In the genomic region with DNA sequence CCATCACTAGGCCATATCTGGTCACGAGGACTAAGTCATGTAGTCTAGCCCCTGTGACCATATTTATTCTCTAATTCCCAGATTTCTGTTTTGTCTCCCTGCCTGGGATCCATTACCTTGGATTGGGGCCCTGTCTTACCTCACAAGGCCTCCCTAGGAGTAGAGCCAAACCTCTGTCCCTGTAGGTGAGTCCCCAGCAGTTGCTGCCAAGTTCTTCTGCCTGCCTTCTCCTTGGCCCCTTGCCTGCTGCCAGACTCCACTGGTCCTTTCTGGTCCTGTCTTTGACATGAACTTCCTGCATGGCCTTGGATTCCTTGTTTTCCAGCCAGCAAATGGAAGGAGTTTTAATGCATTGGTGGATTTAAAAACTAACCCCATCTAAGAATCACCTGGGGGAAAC, we compare ENCODE assay signal across 23 cellular contexts. TPM values are rescaled to one million over a fixed set of nuclear protein-coding genes. Genes with fewer than 3 reads are reported as not detected.
"Had no signal": no experiment of that assay in that cellular context is flagged by ENCODE, and none has a peak within 500 bp of the region (broad histone marks: within the 10 kb centered on the region; RNA-seq: fewer than 3 reads in every experiment).

No MANE protein-coding gene starts in this region.

- H3K4me3 ChIP-seq: MG63, PC-9, Peyer's patch, SJCRH30 had no signal

- H3K4me1 ChIP-seq: Peyer's patch, SJCRH30 had no signal

- H3K36me3 ChIP-seq: MG63, Peyer's patch, SJCRH30 had no signal

- H3K4me2 ChIP-seq: PC-9 had no signal

- ATAC-seq: HepG2, Right ventricle myocardium inferior, SK-N-SH treated with all-trans-retinoic acid at 6 μM for 48 hours had no signal

- H3K27ac ChIP-seq: PC-9, Peyer's patch, SJCRH30 had no signal

- DNase-seq: IMR-90; Karpas-422; KG1; MG63; NCI-H1092; NCI-H1105 treated with DMSO at 0.1 percent for 48 hours; NCI-H1417 treated with DMSO at 0.1 percent for 48 hours; NCI-H146; NCI-H1694 treated with DMSO at 0.1 percent for 48 hours; NCI-H1930; NCI-H2171 treated with DMSO at 0.1 percent for 48 hours; NCI-H2227 treated with DMSO at 0.1 percent for 48 hours; NCI-H524; NCI-H526 treated with DMSO at 0.1 percent for 48 hours; NCI-H748 treated with DMSO at 0.1 percent for 48 hours; NK-92 treated with Interleukin-12 subunit alpha and Interleukin-12 subunit beta, amount 100 ng/mL, for 24 hours; PC-9; Peyer's patch; SHP77 treated with DMSO at 0.1 percent for 48 hours; SJCRH30 had no signal

- H3K27me3 ChIP-seq: MG63, Peyer's patch, SJCRH30 had no signal

- H3K9me3 ChIP-seq: MG63, Peyer's patch, SJCRH30 had no signal

- FAIRE-seq: HepG2 had no signal

- H2AFZ ChIP-seq: PC-9 had no signal

RNA-seq across cellular contexts. Expression of gene CADM1, which starts 35.6 kb away (rescaled TPM):
- total RNA-seq: PC-9 had no signal
